ENCODE assay signal across 1 cellular context in genomic region chr11:34345012-34345804, GRCh38.
TF ChIP-seq lines count a peak whose summit lies in the region.

No MANE protein-coding gene starts in this region.

TF ChIP-seq in GM23338, 12 proteins besides CTCF, POLR2A, EP300 and RAD21 (continued from another document):
- no peak for TF ChIP-seq REST (IDR thresholded peaks at IDR 0.05; ENCODE audit: unreplicated experiment)
- TF ChIP-seq ETS1 (IDR thresholded peaks at IDR 0.05), result no peak
